In the genomic region with DNA sequence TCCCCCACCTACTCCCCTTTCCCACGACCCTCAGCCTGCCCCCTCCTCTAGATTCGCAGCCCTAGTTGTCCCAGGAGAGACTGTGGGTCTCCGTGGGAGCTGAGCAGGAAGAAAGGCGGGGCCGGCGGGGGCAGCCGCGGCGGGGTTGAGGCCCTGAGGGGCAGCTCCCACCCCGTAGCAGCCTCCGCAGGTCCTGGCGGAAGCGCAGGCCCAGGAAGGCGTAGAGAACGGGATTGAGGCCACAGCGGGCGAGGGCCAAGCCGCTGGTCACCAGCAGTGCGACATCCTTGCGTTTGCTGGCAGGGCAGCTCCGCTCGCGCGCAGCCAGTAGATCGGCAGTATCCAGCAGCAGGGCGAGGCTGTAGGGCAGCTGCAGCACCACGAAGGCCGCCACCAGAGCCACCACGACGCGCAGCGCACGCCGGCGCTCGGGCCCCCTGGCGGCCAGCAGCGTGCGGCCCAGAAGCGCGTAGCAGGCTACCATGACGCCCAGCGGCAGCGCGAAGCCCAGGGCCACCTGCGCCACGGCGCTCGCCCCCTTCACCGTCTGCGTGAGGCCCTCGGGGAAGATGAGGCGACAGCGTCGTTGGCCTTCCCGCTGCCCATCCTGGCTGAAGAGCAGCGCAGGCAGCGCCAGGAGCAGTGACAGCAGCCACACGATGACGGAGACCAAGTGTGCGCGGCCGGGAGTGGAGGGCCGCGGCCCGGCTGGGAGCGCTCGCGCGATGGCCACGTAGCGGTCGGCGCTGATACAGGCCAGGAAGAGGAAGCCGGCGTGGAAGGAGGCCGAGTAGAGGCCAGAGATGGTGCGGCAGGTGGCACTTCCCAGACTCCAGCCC, we compare ENCODE assay signal across 8 cellular contexts.
A peak's percentile ranks its signal among the peaks of the same experiment; 100 is the strongest.
DNase-seq lines count a peak whose midpoint lies in the region; TF ChIP-seq lines count a peak whose summit lies in the region.

No MANE protein-coding gene starts in this region.

- H3K27ac ChIP-seq in VCaP = peak overlapping the region; percentile 71

- DNase-seq in SIG-M5 treated with dmso at 0.1 percent for 504 hours (lab: John Stamatoyannopoulos, UW; ENCODE audit: unreplicated experiment) = peak; percentile 45
- DNase-seq in SIG-M5 (lab: John Stamatoyannopoulos, UW) = no peak
- peak; percentile 82 for DNase-seq in NCI-H146 (lab: John Stamatoyannopoulos, UW)
- peak; percentile 73 for DNase-seq in central memory CD4-positive, alpha-beta T cell
- DNase-seq in islet precursor cell = peak; percentile 97
- DNase-seq in stimulated activated CD4-positive, alpha-beta T cell treated with anti-CD3 and anti-CD28 coated beads, Interleukin-12 subunit alpha, Interleukin-12 subunit beta, amount 100 ng/mL, for 4 hours = peak; percentile 66
- DNase-seq in NCI-H2196 (lab: John Stamatoyannopoulos, UW; ENCODE audit: unreplicated experiment) = no peak

- peak; percentile 85 for TF ChIP-seq CTCF in VCaP (conservative IDR thresholded peaks at IDR 0.05)

Comparison
In these comparisons a context has a peak if more than half of its experiments do, and no peak if none do; other contexts are left out.
1. DNase-seq: peak in SIG-M5 treated with dmso at 0.1 percent for 504 hours (single experiment), NCI-H146 (single experiment), central memory CD4-positive, alpha-beta T cell (single experiment), islet precursor cell (single experiment) and stimulated activated CD4-positive, alpha-beta T cell treated with anti-CD3 and anti-CD28 coated beads, Interleukin-12 subunit alpha, Interleukin-12 subunit beta, amount 100 ng/mL, for 4 hours (single experiment); none in SIG-M5 (single experiment) and NCI-H2196 (single experiment).